ENCODE assay signal across 10 cellular contexts in the genomic region with DNA sequence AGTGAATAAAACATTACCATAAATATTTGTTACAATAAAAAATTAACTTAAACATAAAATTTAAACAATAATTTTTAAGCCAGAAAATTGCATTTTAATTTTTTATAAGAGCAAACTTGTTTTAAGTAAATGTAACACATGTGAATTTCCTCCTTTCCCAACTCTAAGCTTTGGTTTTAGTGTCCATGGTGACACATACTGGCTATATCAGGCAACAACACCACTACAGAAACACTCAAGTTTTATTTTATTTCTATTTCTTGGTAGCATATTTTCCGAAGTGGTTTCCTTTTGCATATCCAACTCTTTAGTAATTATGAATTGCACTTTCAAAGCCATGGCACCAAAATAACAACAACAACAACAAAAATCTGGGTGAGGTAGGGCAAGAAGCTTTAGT. TPM values are rescaled to one million over a fixed set of nuclear protein-coding genes. Genes with fewer than 3 reads are reported as not detected.
A peak's percentile ranks its signal among the peaks of the same experiment; 100 is the strongest.
DNase-seq lines count a peak whose midpoint lies in the region; ATAC-seq and TF ChIP-seq lines count a peak whose summit lies in the region.
"Had no signal": no experiment of that assay in that cellular context is flagged by ENCODE, and none has a peak within 500 bp of the region (broad histone marks: within the 10 kb centered on the region; RNA-seq: fewer than 3 reads in every experiment).

No MANE protein-coding gene starts in this region.

- peak overlapping the region; percentile 96 for H3K4me3 Mint-ChIP-seq in T-helper 17 cell

- POLR2A ChIA-PET in A673 (lab: Charles Lee; ENCODE audit: low non-redundant PET), result interaction anchor here (0.6 kb wide), 1 partner anchor 915 kb away, joined by 3 read pairs; no protein-coding TSS in a partner anchor
- POLR2A ChIA-PET in GM10248 (lab: Yijun Ruan, JAX), result no interaction called here

- no peaks in the 10 kb centered on the region for H3K27me3 ChIP-seq in A673 (replicated peaks; ENCODE audit: insufficient read depth, low read depth, low read length, poor library complexity)
- peaks cover 85% of the 10 kb centered on the region for H3K27me3 ChIP-seq in foreskin keratinocyte
- peaks cover 84% of the 10 kb centered on the region for H3K27me3 ChIP-seq in gastroesophageal sphincter

- H3K27me3 Mint-ChIP-seq in T-helper 17 cell, result peaks cover 13% of the 10 kb centered on the region

- peaks cover 2% of the 10 kb centered on the region for H3K36me3 Mint-ChIP-seq in T-helper 17 cell (ENCODE audit: low read depth)

- H3K27ac Mint-ChIP-seq in T-helper 17 cell, result peak overlapping the region; percentile 88

- H3K4me1 ChIP-seq in A673 (ENCODE audit: insufficient read depth, low read length, poor library complexity, severe bottlenecking) (peaks cover 15% of the 10 kb centered on the region), foreskin keratinocyte (no peaks in the 10 kb centered on the region), gastroesophageal sphincter (peaks cover 3 to 27% (median 11%) of the 10 kb centered on the region in 3 donors)

- peak overlapping the region; percentile 95 for H3K4me3 ChIP-seq in A673 (ENCODE audit: low read depth, low read length, poor library complexity, severe bottlenecking)
- no peak overlapping the region for H3K4me3 ChIP-seq in gastroesophageal sphincter

- H3K4me1 Mint-ChIP-seq in T-helper 17 cell, result peaks cover 18% of the 10 kb centered on the region

- WGBS in gastroesophageal sphincter (ENCODE audit: low coverage in 1 of 2), 2 donors, result 22 to 50% methylated on average over 1 of the region's 1 CpG

- DNase-seq in A673 (ENCODE audit: low spot score) (peak; percentile 59), GM10248 (ENCODE audit: extremely low spot score) (no peak), T-helper 17 cell (no peak), foreskin keratinocyte (no peak), DMS79 (lab: John Stamatoyannopoulos, UW) (no peak)
- DNase-seq: T1000 had no signal

- CTCF ChIA-PET in A673 (lab: Charles Lee) (interaction anchor here (0.6 to 2.5 kb wide), 6 partner anchors 31 to 1579 kb away, joined by 3 to 5 read pairs (median 3); no protein-coding TSS in a partner anchor), GM10248 (lab: Yijun Ruan, JAX) (interaction anchor here (0.8 to 1.5 kb wide), 7 partner anchors 10 to 99 kb away, joined by 3 to 6 read pairs (median 3); no protein-coding TSS in a partner anchor)

- TF ChIP-seq POLR2A in gastroesophageal sphincter (IDR thresholded peaks at IDR 0.05), result no peak

- BruUV-seq in A673 (replicated peaks; lab: Mats Ljungman, UMichigan), result no TSS peak

- H3K9me3 ChIP-seq in A673 (ENCODE audit: low read depth, low read length, poor library complexity, severe bottlenecking) (peaks cover 22% of the 10 kb centered on the region), T-helper 17 cell (ENCODE audit: control insufficient read depth, low read length, poor library complexity, severe bottlenecking) (peaks cover 2% of the 10 kb centered on the region), gastroesophageal sphincter (peaks cover 0 to 9% (median 0%) of the 10 kb centered on the region in 3 donors)

- TF ChIP-seq CTCF in A673 (conservative IDR thresholded peaks at IDR 0.05; ENCODE audit: low read depth, low read length) (peak; percentile 78), GM10248 (IDR thresholded peaks at IDR 0.05; ENCODE audit: control extremely low read depth, extremely low read depth, low read depth, missing control alignments) (peak; percentile 34), foreskin keratinocyte (conservative IDR thresholded peaks at IDR 0.05) (peak; percentile 47), gastroesophageal sphincter (IDR thresholded peaks at IDR 0.05) (no peak)

- H3K27ac ChIP-seq in A673 (ENCODE audit: low read depth, low read length, poor library complexity, severe bottlenecking), result peak overlapping the region; percentile 96
- no peak overlapping the region for H3K27ac ChIP-seq in foreskin keratinocyte
- H3K27ac ChIP-seq in gastroesophageal sphincter, result no peak overlapping the region
- H3K27ac ChIP-seq: HL-60 had no signal

- intact Hi-C loops in A673 (cut with micrococcal nuclease; ENCODE audit: unreplicated experiment), result loop anchor here (5.0 to 10.0 kb wide), 3 partner anchors 97 to 557 kb away; no protein-coding TSS in a partner anchor

- TF ChIP-seq EP300 in gastroesophageal sphincter (IDR thresholded peaks at IDR 0.05), result no peak

- ATAC-seq in T-helper 17 cell (peak; percentile 39), foreskin keratinocyte (no peak), GM21423 (IDR thresholded peaks at IDR 0.05; ENCODE audit: unreplicated experiment) (no peak), gastroesophageal sphincter (no peak), GM21786 (IDR thresholded peaks at IDR 0.05; ENCODE audit: unreplicated experiment) (no peak)

- H3K36me3 ChIP-seq in A673 (ENCODE audit: insufficient read depth, low read length, poor library complexity, severe bottlenecking) (peaks cover 52% of the 10 kb centered on the region), gastroesophageal sphincter (no peaks in the 10 kb centered on the region)

RNA-seq across cellular contexts. Expression of a gene that starts 2.2 kb away (rescaled TPM):
- total RNA-seq in A673 (2021) (596 and 641 TPM in 2 replicates), T-helper 17 cell (100 to 1,000 TPM in 1 of 2 donors, 10 to 100 TPM in 1; 62.5 to 110 TPM), foreskin keratinocyte (0.07 TPM in 1 of 2 replicates, not detected in the other), gastroesophageal sphincter (10 to 100 TPM in 1 of 4 donors, 1 to 10 TPM in 1, under 1 TPM in 1, not detected in 1; 0.12 to 42.0 (median 2.0) TPM)
- not detected in 2 replicates for polyA plus RNA-seq in foreskin keratinocyte

Comparison
In these comparisons a context has a peak if more than half of its experiments do, and no peak if none do; other contexts are left out.
1. CTCF ChIP-seq: peak in A673 (single experiment), GM10248 (single experiment) and foreskin keratinocyte (single experiment); none in gastroesophageal sphincter (0 of 4).